Comparison of ENCODE assay signal across 1 cellular context in genomic region chr5:132472431-132472830, GRCh38.
TF ChIP-seq lines count a peak whose summit lies in the region.

No MANE protein-coding gene starts in this region.

TF ChIP-seq in GM12878, 131 proteins besides CTCF, POLR2A, EP300 and RAD21:
- no peak for TF ChIP-seq YY1 (IDR thresholded peaks at IDR 0.05; ENCODE audit: low read depth, low read length)
- no peak for TF ChIP-seq IKZF2 (IDR thresholded peaks at IDR 0.05)
- TF ChIP-seq RUNX3 (IDR thresholded peaks at IDR 0.05; ENCODE audit: low read length) = no peak
- no peak for TF ChIP-seq ZBTB33 (IDR thresholded peaks at IDR 0.05)
- TF ChIP-seq ATF7 (IDR thresholded peaks at IDR 0.05; ENCODE audit: low read depth) = no peak
- no peak for TF ChIP-seq HDGF (IDR thresholded peaks at IDR 0.05)
- TF ChIP-seq CBX5 (IDR thresholded peaks at IDR 0.05; ENCODE audit: low read depth) = no peak
- TF ChIP-seq FOXK2 (IDR thresholded peaks at IDR 0.05) = no peak
- no peak for TF ChIP-seq TBL1XR1 (IDR thresholded peaks at IDR 0.05; ENCODE audit: low read depth, low read length)
- no peak for TF ChIP-seq NFYA (IDR thresholded peaks at IDR 0.05; ENCODE audit: borderline replicate concordance, low read depth, low read length)
- TF ChIP-seq E4F1 (IDR thresholded peaks at IDR 0.05; ENCODE audit: borderline replicate concordance, partially characterized antibody) = no peak
- no peak for TF ChIP-seq HDAC2 (IDR thresholded peaks at IDR 0.05)
- no peak for TF ChIP-seq RFX5 (IDR thresholded peaks at IDR 0.05; ENCODE audit: low read depth, low read length)
- no peak for TF ChIP-seq TARDBP (IDR thresholded peaks at IDR 0.05; ENCODE audit: borderline replicate concordance)
- TF ChIP-seq NR2F1 (conservative IDR thresholded peaks at IDR 0.05) = no peak
- no peak for TF ChIP-seq RELB (IDR thresholded peaks at IDR 0.05; ENCODE audit: low read depth)
TF ChIP-seq in GM12878: peak in this region for 0.
